3 cellular contexts compared by ENCODE assay signal in the genomic region with DNA sequence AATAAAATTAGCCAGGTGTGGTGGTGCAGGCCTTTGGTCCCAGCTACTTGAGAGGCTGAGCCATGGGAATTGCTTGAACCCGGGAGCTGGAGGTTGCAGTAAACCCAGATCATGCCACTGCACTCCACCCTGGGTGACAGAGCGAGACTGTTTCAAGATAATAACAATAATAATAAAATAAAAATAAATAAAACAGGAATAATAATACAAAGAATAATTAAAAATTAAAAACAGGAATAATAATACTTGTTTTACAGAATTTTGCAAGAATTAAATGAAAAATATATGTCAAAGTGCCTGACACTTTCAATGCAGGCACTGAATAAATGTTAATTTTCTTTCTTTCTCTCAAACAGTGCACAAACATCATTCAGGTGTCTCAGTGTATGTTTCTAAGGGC.
"Had no signal": no experiment of that assay in that cellular context is flagged by ENCODE, and none has a peak within 500 bp of the region (broad histone marks: within the 10 kb centered on the region; RNA-seq: fewer than 3 reads in every experiment).

No MANE protein-coding gene starts in this region.

- DNase-seq: GDM1, GF-D8 had no signal

- H3K4me3 ChIP-seq: GM12878 had no signal

- ATAC-seq: GM12878 had no signal
